ENCODE assay signal across 22 cellular contexts in the genomic region with DNA sequence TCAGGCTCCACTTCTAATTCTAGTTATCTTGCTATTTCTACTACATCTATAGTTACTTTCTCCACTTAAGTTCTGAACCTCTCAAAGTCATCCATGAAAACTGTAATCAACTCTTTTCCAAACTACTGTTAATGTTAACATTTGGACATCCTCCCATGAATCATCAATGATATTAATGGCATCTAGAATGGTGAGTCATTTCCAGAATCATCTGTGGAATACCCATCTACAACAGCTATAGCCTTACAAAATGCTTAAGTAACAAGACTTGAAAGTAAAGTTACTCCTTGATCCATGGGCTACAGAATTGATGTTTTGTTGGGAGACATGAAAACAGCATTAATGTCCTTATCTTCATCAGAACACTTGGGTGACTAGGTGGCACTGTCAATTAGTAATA. TPM values are rescaled to one million over a fixed set of nuclear protein-coding genes. Genes with fewer than 3 reads are reported as not detected.
DNase-seq lines count a peak whose midpoint lies in the region; ATAC-seq and TF ChIP-seq lines count a peak whose summit lies in the region.
"Had no signal": no experiment of that assay in that cellular context is flagged by ENCODE, and none has a peak within 500 bp of the region (broad histone marks: within the 10 kb centered on the region; RNA-seq: fewer than 3 reads in every experiment).

No MANE protein-coding gene starts in this region.

- CTCF ChIA-PET in AG04449 (lab: Yijun Ruan, JAX), result no interaction called here

- H3K27me3 ChIP-seq in esophagus muscularis mucosa, result no peaks in the 10 kb centered on the region
- H3K27me3 ChIP-seq: suprapubic skin had no signal

- in situ Hi-C loops in astrocyte of the spinal cord (cut with HindIII; ENCODE audit: low sequenced_read_pairs), result no loop called here

- intact Hi-C loops in esophagus muscularis mucosa (cut with DNase I), result no loop called here

- POLR2A ChIA-PET in AG04449 (lab: Yijun Ruan, JAX), result no interaction called here

- DNase-seq in AG04449 (ENCODE audit: low read depth, low spot score) (peak; percentile 3), HCEC 1CT (peak; percentile 74), astrocyte of the spinal cord (ENCODE audit: low read depth, low spot score) (peak; percentile 13), fibroblast of villous mesenchyme (ENCODE audit: low read depth) (peak; percentile 25), esophagus muscularis mucosa (ENCODE audit: extremely low spot score) (no peak), DMS114 treated with DMSO at 0.1 percent for 48 hours (lab: John Stamatoyannopoulos, UW; ENCODE audit: unreplicated experiment) (no peak)
- DNase-seq: activated CD4-positive, alpha-beta T cell treated with anti-CD3 and anti-CD28 coated beads for 48 hours; activated CD8-positive, alpha-beta memory T cell treated with anti-CD3 and anti-CD28 coated beads, Interleukin-2, amount 10 ng/mL, durations not matched to agents 7 days and 5 days; cortex of kidney; DMS53; mesendoderm; naive B cell; NCI-H1694 treated with DMSO at 0.1 percent for 48 hours; NCI-H226; NCI-H82; right cardiac atrium; SIG-M5 had no signal

- no peak for ATAC-seq in GM19324 (IDR thresholded peaks at IDR 0.05; ENCODE audit: low FRiP score, unreplicated experiment)
- no peak for ATAC-seq in GM21390 (IDR thresholded peaks at IDR 0.05; ENCODE audit: unreplicated experiment)
- ATAC-seq: activated CD8-positive, alpha-beta memory T cell treated with anti-CD3 and anti-CD28 coated beads, Interleukin-2, amount 10 ng/mL, durations not matched to agents 7 days and 5 days; activated T-helper 17 cell treated with anti-CD3 and anti-CD28 coated beads, Interleukin-2, amount 50 U/mL, for 72 hours; HepG2; right cardiac atrium had no signal

- peaks cover 0 to 17% (median 2%) of the 10 kb centered on the region in 4 donors for H3K36me3 ChIP-seq in esophagus muscularis mucosa

- no peak for TF ChIP-seq POLR2A in esophagus muscularis mucosa (IDR thresholded peaks at IDR 0.05; ENCODE audit: low read depth)

- no peaks in the 10 kb centered on the region for H3K9me3 ChIP-seq in esophagus muscularis mucosa
- H3K9me3 ChIP-seq: suprapubic skin had no signal

- no peaks in the 10 kb centered on the region for H3K4me1 ChIP-seq in esophagus muscularis mucosa
- H3K4me1 ChIP-seq: suprapubic skin had no signal

- no peak for TF ChIP-seq CTCF in AG04449 (IDR thresholded peaks at IDR 0.05; ENCODE audit: insufficient read depth, low read length, missing control alignments)
- no peak for TF ChIP-seq CTCF in astrocyte of the spinal cord (IDR thresholded peaks at IDR 0.05; ENCODE audit: low read depth, low read length)
- no peak for TF ChIP-seq CTCF in fibroblast of villous mesenchyme (IDR thresholded peaks at IDR 0.05; ENCODE audit: insufficient read depth, low read depth, low read length)
- no peak for TF ChIP-seq CTCF in esophagus muscularis mucosa (IDR thresholded peaks at IDR 0.05)

- no peak overlapping the region for H3K4me3 ChIP-seq in AG04449 (ENCODE audit: low read depth, low read length)
- no peak overlapping the region for H3K4me3 ChIP-seq in astrocyte of the spinal cord (ENCODE audit: low read depth, low read length)
- no peak overlapping the region for H3K4me3 ChIP-seq in fibroblast of villous mesenchyme (ENCODE audit: low read depth, low read length)
- H3K4me3 ChIP-seq in esophagus muscularis mucosa, result no peak overlapping the region
- H3K4me3 ChIP-seq: suprapubic skin had no signal

- no peak overlapping the region for H3K27ac ChIP-seq in esophagus muscularis mucosa (replicated peaks in 1 of 4)
- H3K27ac ChIP-seq: suprapubic skin had no signal

- no peak for TF ChIP-seq EP300 in esophagus muscularis mucosa (IDR thresholded peaks at IDR 0.05)

RNA-seq across cellular contexts. Expression of gene BARD1, which starts 35.4 kb away (rescaled TPM):
- total RNA-seq in fibroblast of villous mesenchyme (25.8 and 41.0 TPM in 2 replicates), esophagus muscularis mucosa (10 to 100 TPM; 14.9 to 24.1 (median 19.6) TPM)

Comparison
In these comparisons a context has a peak if more than half of its experiments do, and no peak if none do; other contexts are left out.
1. DNase-seq: peak in AG04449 (single experiment), HCEC 1CT (single experiment), astrocyte of the spinal cord (single experiment) and fibroblast of villous mesenchyme (single experiment); none in esophagus muscularis mucosa (single experiment) and DMS114 treated with DMSO at 0.1 percent for 48 hours (single experiment).